Comparison of ENCODE assay signal across 1 cellular context in genomic region chr1:156751724-156752481, GRCh38.
TF ChIP-seq lines count a peak whose summit lies in the region.

No MANE protein-coding gene starts in this region.

TF ChIP-seq in HepG2, 621 proteins besides CTCF, POLR2A, EP300 and RAD21 (continued from another document and continues in another):
- TF ChIP-seq, protein P1, sequence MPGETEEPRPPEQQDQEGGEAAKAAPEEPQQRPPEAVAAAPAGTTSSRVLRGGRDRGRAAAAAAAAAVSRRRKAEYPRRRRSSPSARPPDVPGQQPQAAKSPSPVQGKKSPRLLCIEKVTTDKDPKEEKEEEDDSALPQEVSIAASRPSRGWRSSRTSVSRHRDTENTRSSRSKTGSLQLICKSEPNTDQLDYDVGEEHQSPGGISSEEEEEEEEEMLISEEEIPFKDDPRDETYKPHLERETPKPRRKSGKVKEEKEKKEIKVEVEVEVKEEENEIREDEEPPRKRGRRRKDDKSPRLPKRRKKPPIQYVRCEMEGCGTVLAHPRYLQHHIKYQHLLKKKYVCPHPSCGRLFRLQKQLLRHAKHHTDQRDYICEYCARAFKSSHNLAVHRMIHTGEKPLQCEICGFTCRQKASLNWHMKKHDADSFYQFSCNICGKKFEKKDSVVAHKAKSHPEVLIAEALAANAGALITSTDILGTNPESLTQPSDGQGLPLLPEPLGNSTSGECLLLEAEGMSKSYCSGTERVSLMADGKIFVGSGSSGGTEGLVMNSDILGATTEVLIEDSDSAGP (CRISPR knock-in tag; IDR thresholded peaks at IDR 0.05; ENCODE audit: borderline replicate concordance) = peak; percentile 90
- TF ChIP-seq, protein P2, sequence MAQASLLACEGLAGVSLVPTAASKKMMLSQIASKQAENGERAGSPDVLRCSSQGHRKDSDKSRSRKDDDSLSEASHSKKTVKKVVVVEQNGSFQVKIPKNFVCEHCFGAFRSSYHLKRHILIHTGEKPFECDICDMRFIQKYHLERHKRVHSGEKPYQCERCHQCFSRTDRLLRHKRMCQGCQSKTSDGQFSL (CRISPR knock-in tag; IDR thresholded peaks at IDR 0.05) = 0 out of 2 replicates have a peak, but pooled peaks have one; percentile 27
- no peak for TF ChIP-seq TBX3 (IDR thresholded peaks at IDR 0.05; ENCODE audit: borderline replicate concordance)
- TF ChIP-seq PCBP1 (IDR thresholded peaks at IDR 0.05; ENCODE audit: borderline replicate concordance, low read depth, low read length) = no peak
- peak; percentile 90 for TF ChIP-seq XRCC5 (optimal IDR thresholded peaks at IDR 0.05; ENCODE audit: low read length)
- TF ChIP-seq EEA1 (CRISPR knock-in tag; IDR thresholded peaks at IDR 0.05; ENCODE audit: borderline replicate concordance) = no peak
- TF ChIP-seq PATZ1 (CRISPR knock-in tag; IDR thresholded peaks at IDR 0.05) = peak; percentile 74
- TF ChIP-seq ZEB1 (IDR thresholded peaks at IDR 0.05; ENCODE audit: insufficient replicate concordance, low read depth) = peak; percentile 15
- TF ChIP-seq RCOR2 (CRISPR knock-in tag; IDR thresholded peaks at IDR 0.05) = no peak
- TF ChIP-seq ZNF224 (CRISPR knock-in tag; IDR thresholded peaks at IDR 0.05) = peak; percentile 87
- TF ChIP-seq, protein P3, sequence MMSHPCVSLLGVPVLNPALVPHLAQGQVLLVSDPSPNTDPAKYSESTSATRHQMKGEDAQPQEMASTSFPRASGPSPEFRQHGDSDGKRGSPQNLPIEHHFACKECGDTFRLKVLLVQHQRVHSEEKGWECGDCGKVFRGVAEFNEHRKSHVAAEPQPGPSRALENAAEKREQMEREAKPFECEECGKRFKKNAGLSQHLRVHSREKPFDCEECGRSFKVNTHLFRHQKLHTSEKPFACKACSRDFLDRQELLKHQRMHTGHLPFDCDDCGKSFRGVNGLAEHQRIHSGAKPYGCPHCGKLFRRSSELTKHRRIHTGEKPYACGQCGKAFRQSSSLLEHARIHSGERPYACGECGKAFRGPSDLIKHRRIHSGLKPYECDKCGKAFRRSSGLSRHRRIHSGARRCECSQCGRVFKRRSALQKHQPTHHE (CRISPR knock-in tag; IDR thresholded peaks at IDR 0.05; ENCODE audit: borderline replicate concordance) = 0 out of 2 replicates have a peak, but pooled peaks have one; percentile 60
- peak; percentile 61; the same call in 1 of the 2 replicates for TF ChIP-seq BHLHE40 (IDR thresholded peaks at IDR 0.05; ENCODE audit: low read length)
- peak; percentile 33 for TF ChIP-seq TEAD3 (CRISPR knock-in tag; optimal IDR thresholded peaks at IDR 0.05; ENCODE audit: borderline replicate concordance)
- TF ChIP-seq POLR2G (IDR thresholded peaks at IDR 0.05; ENCODE audit: low read depth, low read length) = peak; percentile 82
- TF ChIP-seq NKX3-1 (CRISPR knock-in tag; IDR thresholded peaks at IDR 0.05) = 0 out of 2 replicates have a peak, but pooled peaks have one; percentile 54
- TF ChIP-seq KLF12 (CRISPR knock-in tag; IDR thresholded peaks at IDR 0.05; ENCODE audit: borderline replicate concordance) = peak; percentile 90
- TF ChIP-seq, protein P4, sequence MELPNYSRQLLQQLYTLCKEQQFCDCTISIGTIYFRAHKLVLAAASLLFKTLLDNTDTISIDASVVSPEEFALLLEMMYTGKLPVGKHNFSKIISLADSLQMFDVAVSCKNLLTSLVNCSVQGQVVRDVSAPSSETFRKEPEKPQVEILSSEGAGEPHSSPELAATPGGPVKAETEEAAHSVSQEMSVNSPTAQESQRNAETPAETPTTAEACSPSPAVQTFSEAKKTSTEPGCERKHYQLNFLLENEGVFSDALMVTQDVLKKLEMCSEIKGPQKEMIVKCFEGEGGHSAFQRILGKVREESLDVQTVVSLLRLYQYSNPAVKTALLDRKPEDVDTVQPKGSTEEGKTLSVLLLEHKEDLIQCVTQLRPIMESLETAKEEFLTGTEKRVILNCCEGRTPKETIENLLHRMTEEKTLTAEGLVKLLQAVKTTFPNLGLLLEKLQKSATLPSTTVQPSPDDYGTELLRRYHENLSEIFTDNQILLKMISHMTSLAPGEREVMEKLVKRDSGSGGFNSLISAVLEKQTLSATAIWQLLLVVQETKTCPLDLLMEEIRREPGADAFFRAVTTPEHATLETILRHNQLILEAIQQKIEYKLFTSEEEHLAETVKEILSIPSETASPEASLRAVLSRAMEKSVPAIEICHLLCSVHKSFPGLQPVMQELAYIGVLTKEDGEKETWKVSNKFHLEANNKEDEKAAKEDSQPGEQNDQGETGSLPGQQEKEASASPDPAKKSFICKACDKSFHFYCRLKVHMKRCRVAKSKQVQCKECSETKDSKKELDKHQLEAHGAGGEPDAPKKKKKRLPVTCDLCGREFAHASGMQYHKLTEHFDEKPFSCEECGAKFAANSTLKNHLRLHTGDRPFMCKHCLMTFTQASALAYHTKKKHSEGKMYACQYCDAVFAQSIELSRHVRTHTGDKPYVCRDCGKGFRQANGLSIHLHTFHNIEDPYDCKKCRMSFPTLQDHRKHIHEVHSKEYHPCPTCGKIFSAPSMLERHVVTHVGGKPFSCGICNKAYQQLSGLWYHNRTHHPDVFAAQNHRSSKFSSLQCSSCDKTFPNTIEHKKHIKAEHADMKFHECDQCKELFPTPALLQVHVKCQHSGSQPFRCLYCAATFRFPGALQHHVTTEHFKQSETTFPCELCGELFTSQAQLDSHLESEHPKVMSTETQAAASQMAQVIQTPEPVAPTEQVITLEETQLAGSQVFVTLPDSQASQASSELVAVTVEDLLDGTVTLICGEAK (IDR thresholded peaks at IDR 0.05) = no peak
- TF ChIP-seq, protein P4 (CRISPR knock-in tag; IDR thresholded peaks at IDR 0.05) = peak; percentile 42; the same call in 1 of the 2 replicates
- TF ChIP-seq KLF13 (CRISPR knock-in tag; IDR thresholded peaks at IDR 0.05) = 0 out of 2 replicates have a peak, but pooled peaks have one; percentile 28
- TF ChIP-seq RXRB (CRISPR knock-in tag; IDR thresholded peaks at IDR 0.05; ENCODE audit: borderline replicate concordance) = peak; percentile 30; the same call in 1 of the 2 replicates
- peak; percentile 40 for TF ChIP-seq ZNF883 (CRISPR knock-in tag; IDR thresholded peaks at IDR 0.05; ENCODE audit: not compliant biosample characterization)
- TF ChIP-seq, protein P5, sequence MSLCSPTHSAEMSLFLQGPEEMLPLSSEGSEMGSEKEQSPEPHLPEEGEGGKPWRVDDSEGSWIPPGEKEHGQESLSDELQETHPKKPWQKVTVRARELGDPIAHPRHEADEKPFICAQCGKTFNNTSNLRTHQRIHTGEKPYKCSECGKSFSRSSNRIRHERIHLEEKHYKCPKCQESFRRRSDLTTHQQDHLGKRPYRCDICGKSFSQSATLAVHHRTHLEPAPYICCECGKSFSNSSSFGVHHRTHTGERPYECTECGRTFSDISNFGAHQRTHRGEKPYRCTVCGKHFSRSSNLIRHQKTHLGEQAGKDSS (CRISPR knock-in tag; IDR thresholded peaks at IDR 0.05; ENCODE audit: borderline replicate concordance, low read depth) = peak; percentile 65; the same call in 1 of the 2 replicates
- TF ChIP-seq ZNF749 (CRISPR knock-in tag; IDR thresholded peaks at IDR 0.05; ENCODE audit: borderline replicate concordance) = 0 out of 2 replicates have a peak, but pooled peaks have one; percentile 64
- peak; percentile 77; the same call in 1 of the 2 replicates for TF ChIP-seq NRL (CRISPR knock-in tag; IDR thresholded peaks at IDR 0.05; ENCODE audit: borderline replicate concordance)
- TF ChIP-seq, protein P6, sequence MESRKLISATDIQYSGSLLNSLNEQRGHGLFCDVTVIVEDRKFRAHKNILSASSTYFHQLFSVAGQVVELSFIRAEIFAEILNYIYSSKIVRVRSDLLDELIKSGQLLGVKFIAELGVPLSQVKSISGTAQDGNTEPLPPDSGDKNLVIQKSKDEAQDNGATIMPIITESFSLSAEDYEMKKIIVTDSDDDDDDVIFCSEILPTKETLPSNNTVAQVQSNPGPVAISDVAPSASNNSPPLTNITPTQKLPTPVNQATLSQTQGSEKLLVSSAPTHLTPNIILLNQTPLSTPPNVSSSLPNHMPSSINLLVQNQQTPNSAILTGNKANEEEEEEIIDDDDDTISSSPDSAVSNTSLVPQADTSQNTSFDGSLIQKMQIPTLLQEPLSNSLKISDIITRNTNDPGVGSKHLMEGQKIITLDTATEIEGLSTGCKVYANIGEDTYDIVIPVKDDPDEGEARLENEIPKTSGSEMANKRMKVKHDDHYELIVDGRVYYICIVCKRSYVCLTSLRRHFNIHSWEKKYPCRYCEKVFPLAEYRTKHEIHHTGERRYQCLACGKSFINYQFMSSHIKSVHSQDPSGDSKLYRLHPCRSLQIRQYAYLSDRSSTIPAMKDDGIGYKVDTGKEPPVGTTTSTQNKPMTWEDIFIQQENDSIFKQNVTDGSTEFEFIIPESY (CRISPR knock-in tag; IDR thresholded peaks at IDR 0.05) = no peak
- TF ChIP-seq U2AF1 (optimal IDR thresholded peaks at IDR 0.05; ENCODE audit: low read depth, low read length) = no peak
- TF ChIP-seq, protein P7, sequence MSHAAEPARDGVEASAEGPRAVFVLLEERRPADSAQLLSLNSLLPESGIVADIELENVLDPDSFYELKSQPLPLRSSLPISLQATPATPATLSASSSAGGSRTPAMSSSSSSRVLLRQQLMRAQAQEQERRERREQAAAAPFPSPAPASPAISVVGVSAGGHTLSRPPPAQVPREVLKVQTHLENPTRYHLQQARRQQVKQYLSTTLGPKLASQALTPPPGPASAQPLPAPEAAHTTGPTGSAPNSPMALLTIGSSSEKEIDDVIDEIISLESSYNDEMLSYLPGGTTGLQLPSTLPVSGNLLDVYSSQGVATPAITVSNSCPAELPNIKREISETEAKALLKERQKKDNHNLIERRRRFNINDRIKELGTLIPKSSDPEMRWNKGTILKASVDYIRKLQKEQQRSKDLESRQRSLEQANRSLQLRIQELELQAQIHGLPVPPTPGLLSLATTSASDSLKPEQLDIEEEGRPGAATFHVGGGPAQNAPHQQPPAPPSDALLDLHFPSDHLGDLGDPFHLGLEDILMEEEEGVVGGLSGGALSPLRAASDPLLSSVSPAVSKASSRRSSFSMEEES (CRISPR knock-in tag; IDR thresholded peaks at IDR 0.05) = peak; percentile 39; the same call in 1 of the 2 replicates
- peak; percentile 51; the same call in 1 of the 2 replicates for TF ChIP-seq JUNB (CRISPR knock-in tag; IDR thresholded peaks at IDR 0.05; ENCODE audit: borderline replicate concordance)
- peak in 1 of 2 experiments; percentile 41; a peak in 2 of 4 replicates for TF ChIP-seq KLF16 (CRISPR knock-in tag; IDR thresholded peaks at IDR 0.05)
- no peak; the same call in 1 of the 2 replicates for TF ChIP-seq BATF2 (CRISPR knock-in tag; IDR thresholded peaks at IDR 0.05)
- TF ChIP-seq KDM2A (CRISPR knock-in tag; IDR thresholded peaks at IDR 0.05; ENCODE audit: borderline replicate concordance, low read depth) = peak; percentile 73
- peak; percentile 72 for TF ChIP-seq ERF (CRISPR knock-in tag; IDR thresholded peaks at IDR 0.05)
- peak; percentile 71; the same call in 1 of the 2 replicates for TF ChIP-seq ZNF800 (CRISPR knock-in tag; IDR thresholded peaks at IDR 0.05)
